Comparison of ENCODE assay signal across 1 cellular context in the genomic region with DNA sequence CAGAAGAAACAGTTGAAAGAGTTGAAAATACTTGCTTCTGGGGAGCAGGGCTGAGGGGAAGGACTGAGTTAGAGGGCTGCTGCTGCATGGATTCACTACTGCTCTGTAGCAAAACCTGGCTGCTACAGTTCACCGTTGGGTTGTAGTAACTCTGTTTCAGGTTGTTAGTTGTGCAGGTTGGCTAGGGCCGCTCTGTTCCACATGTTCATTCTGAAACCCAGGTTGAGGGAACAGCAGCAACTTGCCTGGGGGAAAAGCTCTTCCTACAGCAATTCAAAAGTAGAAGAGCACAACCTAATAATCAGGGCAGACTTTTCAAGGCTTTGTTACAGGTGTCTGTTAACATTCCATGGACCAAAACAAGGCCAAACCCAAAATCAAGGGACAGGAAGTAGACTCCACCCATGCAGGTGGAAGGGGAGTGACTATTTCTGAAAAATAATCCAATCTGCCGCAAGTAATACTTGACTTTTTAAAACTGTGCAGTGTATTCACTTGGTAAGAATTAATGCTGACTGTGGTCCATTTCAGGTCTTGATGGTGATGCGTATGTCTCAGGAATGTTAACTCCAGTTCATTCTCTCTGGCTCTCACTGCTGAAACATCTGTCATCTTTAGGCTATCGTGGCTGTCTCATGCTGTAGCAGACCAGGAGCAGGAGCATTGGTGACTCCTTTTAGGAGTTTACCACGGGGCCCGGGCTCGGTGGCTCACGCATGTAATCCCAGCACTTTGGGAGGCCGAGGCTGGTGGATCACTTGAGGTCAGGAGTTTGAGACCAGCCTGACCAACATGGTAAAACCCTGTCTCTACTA.
TF ChIP-seq lines count a peak whose summit lies in the region.

No MANE protein-coding gene starts in this region.

TF ChIP-seq in GM23338, 12 proteins besides CTCF, POLR2A, EP300 and RAD21:
- TF ChIP-seq ZNF462 (CRISPR knock-in tag; IDR thresholded peaks at IDR 0.05), result no peak
- TF ChIP-seq ZNF331 (CRISPR knock-in tag; IDR thresholded peaks at IDR 0.05; ENCODE audit: low read depth), result no peak
- TF ChIP-seq, protein P1, sequence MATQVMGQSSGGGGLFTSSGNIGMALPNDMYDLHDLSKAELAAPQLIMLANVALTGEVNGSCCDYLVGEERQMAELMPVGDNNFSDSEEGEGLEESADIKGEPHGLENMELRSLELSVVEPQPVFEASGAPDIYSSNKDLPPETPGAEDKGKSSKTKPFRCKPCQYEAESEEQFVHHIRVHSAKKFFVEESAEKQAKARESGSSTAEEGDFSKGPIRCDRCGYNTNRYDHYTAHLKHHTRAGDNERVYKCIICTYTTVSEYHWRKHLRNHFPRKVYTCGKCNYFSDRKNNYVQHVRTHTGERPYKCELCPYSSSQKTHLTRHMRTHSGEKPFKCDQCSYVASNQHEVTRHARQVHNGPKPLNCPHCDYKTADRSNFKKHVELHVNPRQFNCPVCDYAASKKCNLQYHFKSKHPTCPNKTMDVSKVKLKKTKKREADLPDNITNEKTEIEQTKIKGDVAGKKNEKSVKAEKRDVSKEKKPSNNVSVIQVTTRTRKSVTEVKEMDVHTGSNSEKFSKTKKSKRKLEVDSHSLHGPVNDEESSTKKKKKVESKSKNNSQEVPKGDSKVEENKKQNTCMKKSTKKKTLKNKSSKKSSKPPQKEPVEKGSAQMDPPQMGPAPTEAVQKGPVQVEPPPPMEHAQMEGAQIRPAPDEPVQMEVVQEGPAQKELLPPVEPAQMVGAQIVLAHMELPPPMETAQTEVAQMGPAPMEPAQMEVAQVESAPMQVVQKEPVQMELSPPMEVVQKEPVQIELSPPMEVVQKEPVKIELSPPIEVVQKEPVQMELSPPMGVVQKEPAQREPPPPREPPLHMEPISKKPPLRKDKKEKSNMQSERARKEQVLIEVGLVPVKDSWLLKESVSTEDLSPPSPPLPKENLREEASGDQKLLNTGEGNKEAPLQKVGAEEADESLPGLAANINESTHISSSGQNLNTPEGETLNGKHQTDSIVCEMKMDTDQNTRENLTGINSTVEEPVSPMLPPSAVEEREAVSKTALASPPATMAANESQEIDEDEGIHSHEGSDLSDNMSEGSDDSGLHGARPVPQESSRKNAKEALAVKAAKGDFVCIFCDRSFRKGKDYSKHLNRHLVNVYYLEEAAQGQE (IDR thresholded peaks at IDR 0.05; ENCODE audit: unreplicated experiment), result no peak
- TF ChIP-seq POLR2AphosphoS5 (IDR thresholded peaks at IDR 0.05; ENCODE audit: low read depth), result no peak
- TF ChIP-seq EZH2phosphoT487 (IDR thresholded peaks at IDR 0.05; ENCODE audit: unreplicated experiment), result no peak
- TF ChIP-seq ZNF114 (CRISPR knock-in tag; IDR thresholded peaks at IDR 0.05), result no peak
- no peak for TF ChIP-seq STAT1 (IDR thresholded peaks at IDR 0.05; ENCODE audit: unreplicated experiment)
- no peak for TF ChIP-seq EZH2 (IDR thresholded peaks at IDR 0.05; ENCODE audit: low read depth, unreplicated experiment)
- no peak for TF ChIP-seq NANOG (IDR thresholded peaks at IDR 0.05; ENCODE audit: borderline replicate concordance)
- TF ChIP-seq ETS1 (IDR thresholded peaks at IDR 0.05), result no peak
- no peak for TF ChIP-seq CREB1 (CRISPR knock-in tag; IDR thresholded peaks at IDR 0.05; ENCODE audit: low read depth)
- no peak for TF ChIP-seq JUNB (IDR thresholded peaks at IDR 0.05; ENCODE audit: unreplicated experiment)
TF ChIP-seq in GM23338: peak in this region for 0.
